8 cellular contexts compared by ENCODE assay signal in genomic region chr4:39526810-39527295, GRCh38. TPM values are rescaled to one million over a fixed set of nuclear protein-coding genes. Genes with fewer than 3 reads are reported as not detected.
A peak's percentile ranks its signal among the peaks of the same experiment; 100 is the strongest.
DNase-seq lines count a peak whose midpoint lies in the region; ATAC-seq and TF ChIP-seq lines count a peak whose summit lies in the region.

No MANE protein-coding gene starts in this region.

- no peaks in the 10 kb centered on the region for H3K27me3 ChIP-seq in CD8-positive, alpha-beta memory T cell (ENCODE audit: insufficient read depth, low read length, poor library complexity, severe bottlenecking)
- no peaks in the 10 kb centered on the region for H3K27me3 ChIP-seq in GM23338 (ENCODE audit: insufficient read depth)
- no peaks in the 10 kb centered on the region for H3K27me3 ChIP-seq in SK-N-SH (ENCODE audit: insufficient read depth)
- H3K27me3 ChIP-seq in dorsolateral prefrontal cortex = no peaks in the 10 kb centered on the region
- no peaks in the 10 kb centered on the region for H3K27me3 ChIP-seq in naive thymus-derived CD4-positive, alpha-beta T cell (ENCODE audit: control insufficient read depth in 2 of 2, insufficient read depth in 2 of 2, low read length in 2 of 2)
- no peaks in the 10 kb centered on the region for H3K27me3 ChIP-seq in tibial artery

- peaks cover 3 to 14% (median 11%) of the 10 kb centered on the region in 5 donors for H3K9me3 Mint-ChIP-seq in CD8-positive, alpha-beta memory T cell
- peaks cover 25% of the 10 kb centered on the region for H3K9me3 Mint-ChIP-seq in GM23338
- H3K9me3 Mint-ChIP-seq in naive thymus-derived CD4-positive, alpha-beta T cell = peaks cover 0 to 20% (median 11%) of the 10 kb centered on the region in 11 donors

- no peak for TF ChIP-seq CTCF in GM23338 (conservative IDR thresholded peaks at IDR 0.05; ENCODE audit: low read depth in 2 of 2)
- TF ChIP-seq CTCF in SK-N-SH (IDR thresholded peaks at IDR 0.05) = no peak
- no peak for TF ChIP-seq CTCF in dorsolateral prefrontal cortex (IDR thresholded peaks at IDR 0.05 in 54 of 56, conservative IDR thresholded peaks at IDR 0.05 in 2 of 56; ENCODE audit: low read depth in 1 of 56, partially characterized antibody in 56 of 56)
- no peak for TF ChIP-seq CTCF in tibial artery (IDR thresholded peaks at IDR 0.05)

- DNase-seq in CD8-positive, alpha-beta memory T cell = peak in 4 of 5 donors; percentile 4 to 49 (median 17)
- DNase-seq in GM23338 (ENCODE audit: low spot score) = peak; percentile 77
- DNase-seq in SK-N-SH = no peak
- DNase-seq in dorsolateral prefrontal cortex = peak in 1 of 10 donors; percentile 22
- DNase-seq in naive thymus-derived CD4-positive, alpha-beta T cell = peak in 5 of 9 donors; percentile 1 to 55 (median 5)
- no peak for DNase-seq in tibial artery
- DNase-seq in SIG-M5 (lab: John Stamatoyannopoulos, UW) = no peak
- DNase-seq in T1000 (lab: John Stamatoyannopoulos, UW) = no peak

- peak overlapping the region; percentile 96 to 100 (median 99) for H3K4me3 Mint-ChIP-seq in CD8-positive, alpha-beta memory T cell
- peak overlapping the region; percentile 100 for H3K4me3 Mint-ChIP-seq in GM23338
- H3K4me3 Mint-ChIP-seq in naive thymus-derived CD4-positive, alpha-beta T cell = peak overlapping the region; percentile 88 to 99 (median 98)

- no peak for TF ChIP-seq EP300 in SK-N-SH (IDR thresholded peaks at IDR 0.05; ENCODE audit: borderline replicate concordance in 1 of 2, low read depth in 1 of 2, low read length in 1 of 2)

- no peaks in the 10 kb centered on the region for H3K9me2 ChIP-seq in GM23338 (ENCODE audit: insufficient read depth)
- H3K9me2 ChIP-seq in SK-N-SH = no peaks in the 10 kb centered on the region

- POLR2A ChIA-PET in CD8-positive, alpha-beta memory T cell (lab: Charles Lee) = interaction anchor here (0.5 to 2.3 kb wide), 6 partner anchors 16 to 1314 kb away, joined by 3 to 16 read pairs (median 4); partner anchors contain the start of genes LIAS, PDS5A, RPL9 and SMIM14
- POLR2A ChIA-PET in SK-N-SH (lab: Yijun Ruan, JAX) = interaction anchor here (0.6 to 2.6 kb wide), 16 partner anchors 11 to 529 kb away, joined by 3 to 40 read pairs (median 4); partner anchors contain the start of genes LIAS, RPL9, SMIM14 and UBE2K
- POLR2A ChIA-PET in naive thymus-derived CD4-positive, alpha-beta T cell (lab: Charles Lee) = interaction anchor here (0.7 to 1.3 kb wide), 6 partner anchors 68 to 568 kb away, joined by 3 to 11 read pairs (median 6); partner anchors contain the start of genes LIAS, RPL9, SMIM14 and UBE2K

- ATAC-seq in GM23338 = peak; percentile 71
- no peak for ATAC-seq in naive thymus-derived CD4-positive, alpha-beta T cell

- H3K36me3 Mint-ChIP-seq in CD8-positive, alpha-beta memory T cell = peaks cover 2 to 18% (median 17%) of the 10 kb centered on the region in 3 donors
- peaks cover 47% of the 10 kb centered on the region for H3K36me3 Mint-ChIP-seq in GM23338 (ENCODE audit: low read depth)
- peaks cover 11 to 21% (median 13%) of the 10 kb centered on the region in 5 donors for H3K36me3 Mint-ChIP-seq in naive thymus-derived CD4-positive, alpha-beta T cell

- H3F3A ChIP-seq in GM23338 (replicated peaks; ENCODE audit: low read depth) (peaks cover 9% of the 10 kb centered on the region), SK-N-SH (replicated peaks; ENCODE audit: insufficient read depth) (peaks cover 21% of the 10 kb centered on the region)

- no peak for TF ChIP-seq RAD21 in SK-N-SH (IDR thresholded peaks at IDR 0.05; ENCODE audit: low read length)

- H3K9me3 ChIP-seq in CD8-positive, alpha-beta memory T cell (ENCODE audit: low read length) = no peaks in the 10 kb centered on the region
- H3K9me3 ChIP-seq in SK-N-SH (no peaks in the 10 kb centered on the region), tibial artery (no peaks in the 10 kb centered on the region)
- peaks cover 0 to 8% (median 0%) of the 10 kb centered on the region in 3 experiments for H3K9me3 ChIP-seq in naive thymus-derived CD4-positive, alpha-beta T cell (ENCODE audit: control insufficient read depth in 2 of 3, low read length in 3 of 3)

- H3K4me2 ChIP-seq in GM23338 (peak overlapping the region; percentile 99), SK-N-SH (peak overlapping the region; percentile 84)

- peaks cover 77% of the 10 kb centered on the region for H3K79me2 ChIP-seq in GM23338 (replicated peaks; ENCODE audit: insufficient read depth)
- H3K79me2 ChIP-seq in SK-N-SH (ENCODE audit: insufficient read depth) = peaks cover 84% of the 10 kb centered on the region

- intact Hi-C loops in dorsolateral prefrontal cortex (cut with DNase I) = loop anchor here (1.0 to 10.0 kb wide), 9 partner anchors 52 to 530 kb away; partner anchors contain the start of genes PDS5A (in 2 of the 2), SMIM14 (in 2 of the 2), UBE2K (in 2 of the 2) and LIAS (in 1 of the 2)
- intact Hi-C loops in naive thymus-derived CD4-positive, alpha-beta T cell (cut with micrococcal nuclease) = loop anchor here (1.0 to 10.0 kb wide), 13 partner anchors 68 to 1841 kb away; partner anchors contain the start of genes PDS5A (in 2 of the 2), RFC1 (in 2 of the 2), SMIM14 (in 2 of the 2) and UBE2K (in 2 of the 2)
- intact Hi-C loops in tibial artery (cut with DNase I; ENCODE audit: low total_unique reads) = loop anchor here (2.0 to 5.0 kb wide), 4 partner anchors 70 to 170 kb away; partner anchors contain the start of genes LIAS, RPL9, SMIM14 and UBE2K

- H3K4me1 Mint-ChIP-seq in CD8-positive, alpha-beta memory T cell = peaks cover 21 to 31% (median 25%) of the 10 kb centered on the region in 3 donors
- H3K4me1 Mint-ChIP-seq in GM23338 = peaks cover 9% of the 10 kb centered on the region; the same call in 2 of the 3 replicates
- peaks cover 11 to 26% (median 19%) of the 10 kb centered on the region in 7 donors for H3K4me1 Mint-ChIP-seq in naive thymus-derived CD4-positive, alpha-beta T cell

- H3K27ac ChIP-seq in CD8-positive, alpha-beta memory T cell (ENCODE audit: low read depth, low read length) = peak overlapping the region; percentile 72
- H3K27ac ChIP-seq in GM23338 (ENCODE audit: low read depth) (peak overlapping the region; percentile 97), SK-N-SH (ENCODE audit: low read depth in 2 of 2, low read length in 1 of 2) (peak overlapping the region; percentile 87 to 92), dorsolateral prefrontal cortex (peak overlapping the region; percentile 59 to 99 (median 95)), tibial artery (peak overlapping the region; percentile 88 to 92)
- peak overlapping the region; percentile 74 for H3K27ac ChIP-seq in naive thymus-derived CD4-positive, alpha-beta T cell (ENCODE audit: low read depth, low read length)

- H2AFZ ChIP-seq in GM23338 = peak overlapping the region; percentile 97
- H2AFZ ChIP-seq in SK-N-SH (ENCODE audit: low read depth) = peak overlapping the region; percentile 54; the same call in 1 of the 2 replicates

- peak overlapping the region; percentile 38 to 99 (median 91) for H3K27ac Mint-ChIP-seq in CD8-positive, alpha-beta memory T cell
- H3K27ac Mint-ChIP-seq in GM23338 = peak overlapping the region; percentile 98
- peak overlapping the region; percentile 68 to 93 (median 85) for H3K27ac Mint-ChIP-seq in naive thymus-derived CD4-positive, alpha-beta T cell

- CTCF ChIA-PET in CD8-positive, alpha-beta memory T cell (lab: Charles Lee) = interaction anchor here (0.8 to 1.2 kb wide), 6 partner anchors 13 to 452 kb away, joined by 3 to 4 read pairs (median 4); no protein-coding TSS in a partner anchor
- CTCF ChIA-PET in SK-N-SH (lab: Yijun Ruan, JAX) = interaction anchor here (0.8 to 2.2 kb wide), 3 partner anchors 57 to 68 kb away, joined by 3 to 10 read pairs (median 3); partner anchors contain the start of genes LIAS and RPL9
- CTCF ChIA-PET in naive thymus-derived CD4-positive, alpha-beta T cell (lab: Charles Lee) = interaction anchor here (0.5 to 1.0 kb wide), 4 partner anchors 29 to 1465 kb away, joined by 3 to 4 read pairs (median 3); no protein-coding TSS in a partner anchor

- H4K20me1 ChIP-seq in GM23338 (replicated peaks; ENCODE audit: insufficient read depth) (peaks cover 21% of the 10 kb centered on the region), SK-N-SH (ENCODE audit: insufficient read depth) (no peaks in the 10 kb centered on the region; the same call in 1 of the 2 replicates)

- peaks cover 15% of the 10 kb centered on the region for H3K4me1 ChIP-seq in CD8-positive, alpha-beta memory T cell (ENCODE audit: insufficient read depth, low read length)
- peaks cover 7% of the 10 kb centered on the region; the same call in 1 of the 2 replicates for H3K4me1 ChIP-seq in GM23338 (ENCODE audit: insufficient read depth)
- peaks cover 3 to 12% of the 10 kb centered on the region in 2 experiments; a peak in 3 of 4 replicates for H3K4me1 ChIP-seq in SK-N-SH (ENCODE audit: control insufficient read depth in 1 of 2, insufficient read depth in 2 of 2, low read depth in 1 of 2, low read length in 1 of 2)
- H3K4me1 ChIP-seq in naive thymus-derived CD4-positive, alpha-beta T cell (ENCODE audit: control insufficient read depth in 2 of 2, insufficient read depth in 2 of 2, low read length in 2 of 2) = peaks cover 7 to 10% of the 10 kb centered on the region in 2 donors
- peaks cover 0 to 43% (median 12%) of the 10 kb centered on the region in 4 donors for H3K4me1 ChIP-seq in tibial artery

- 3% methylated on average over 13 of the region's 31 CpGs for WGBS in SK-N-SH (ENCODE audit: low lambda C conversion rate)

- H3K9ac ChIP-seq in SK-N-SH = peak overlapping the region; percentile 94

- H3K27me3 Mint-ChIP-seq in CD8-positive, alpha-beta memory T cell = no peaks in the 10 kb centered on the region
- peaks cover 17% of the 10 kb centered on the region for H3K27me3 Mint-ChIP-seq in GM23338 (ENCODE audit: insufficient read depth, low read depth, poor library complexity)
- no peaks in the 10 kb centered on the region for H3K27me3 Mint-ChIP-seq in naive thymus-derived CD4-positive, alpha-beta T cell

- H3K4me3 ChIP-seq in CD8-positive, alpha-beta memory T cell (ENCODE audit: low read length) = peak overlapping the region; percentile 76
- H3K4me3 ChIP-seq in GM23338 = peak overlapping the region; percentile 98
- peak overlapping the region; percentile 84 to 89 for H3K4me3 ChIP-seq in SK-N-SH (ENCODE audit: low read depth in 2 of 2, low read length in 1 of 2)
- H3K4me3 ChIP-seq in dorsolateral prefrontal cortex = peak overlapping the region; percentile 59 to 99 (median 94)
- H3K4me3 ChIP-seq in naive thymus-derived CD4-positive, alpha-beta T cell (ENCODE audit: low read length) = peak overlapping the region; percentile 81
- peak overlapping the region; percentile 68 to 77 for H3K4me3 ChIP-seq in tibial artery

- H3K36me3 ChIP-seq in CD8-positive, alpha-beta memory T cell (ENCODE audit: insufficient read depth, low read length) = no peaks in the 10 kb centered on the region
- H3K36me3 ChIP-seq in GM23338 (ENCODE audit: insufficient read depth) (peaks cover 16% of the 10 kb centered on the region), SK-N-SH (replicated peaks in 1 of 2; ENCODE audit: control insufficient read depth in 1 of 2, insufficient read depth in 2 of 2, low read length in 1 of 2) (peaks cover 0 to 29% of the 10 kb centered on the region in 2 experiments), tibial artery (peaks cover 0 to under 1% (median 0%) of the 10 kb centered on the region in 3 donors)
- H3K36me3 ChIP-seq in naive thymus-derived CD4-positive, alpha-beta T cell (ENCODE audit: control insufficient read depth in 2 of 3, insufficient read depth in 3 of 3, low read length in 3 of 3) = peaks cover 0 to 5% (median 0%) of the 10 kb centered on the region in 3 experiments

RNA-seq across cellular contexts. Expression of gene UGDH, which starts 0.4 kb away (rescaled TPM):
- total RNA-seq in CD8-positive, alpha-beta memory T cell = 10 to 100 TPM; 26.9 to 34.9 TPM
- 30.0 TPM for polyA plus RNA-seq in CD8-positive, alpha-beta memory T cell
- 69.8 and 81.3 TPM in 2 replicates for total RNA-seq in GM23338 (2014; rRNA removed; shearing (Covaris generic))
- polyA plus RNA-seq in GM23338 (2016; fragmentation: Nextera tagmentation; extraction: Ambion mirVana) (45.8 and 48.9 TPM in 2 replicates), SK-N-SH (2012; rRNA removed) (41.4 and 41.6 TPM in 2 replicates)
- polyA plus RNA-seq in SK-N-SH (2012; cell fraction: cytosol; rRNA removed) = 54.0 and 60.7 TPM in 2 replicates
- 12.4 and 22.4 TPM in 2 replicates for polyA plus RNA-seq in SK-N-SH (2012; cell fraction: nucleus; rRNA removed)
- total RNA-seq in dorsolateral prefrontal cortex = 10 to 100 TPM in 116 of 120 experiments, 1 to 10 TPM in 4; 8.7 to 26.5 (median 15.0) TPM
- total RNA-seq in naive thymus-derived CD4-positive, alpha-beta T cell = 10 to 100 TPM in 3 of 5 experiments, 1 to 10 TPM in 2; 6.9 to 20.9 (median 17.7) TPM
- polyA plus RNA-seq in naive thymus-derived CD4-positive, alpha-beta T cell = 10 to 100 TPM; 18.2 to 18.7 TPM

Comparison
In these comparisons a context has a peak if more than half of its experiments do, and no peak if none do; other contexts are left out.
1. DNase-seq: peak in CD8-positive, alpha-beta memory T cell (4 of 5), GM23338 (single experiment) and naive thymus-derived CD4-positive, alpha-beta T cell (5 of 9); none in SK-N-SH (single experiment), tibial artery (0 of 2), SIG-M5 (single experiment) and T1000 (single experiment).
2. Peak in every context shown above with its lines, with median percentiles within 50 percentile points of each other: H3K27ac ChIP-seq, H3K4me3 ChIP-seq, H3K27ac Mint-ChIP-seq and H3K4me3 Mint-ChIP-seq.